In the genomic region with DNA sequence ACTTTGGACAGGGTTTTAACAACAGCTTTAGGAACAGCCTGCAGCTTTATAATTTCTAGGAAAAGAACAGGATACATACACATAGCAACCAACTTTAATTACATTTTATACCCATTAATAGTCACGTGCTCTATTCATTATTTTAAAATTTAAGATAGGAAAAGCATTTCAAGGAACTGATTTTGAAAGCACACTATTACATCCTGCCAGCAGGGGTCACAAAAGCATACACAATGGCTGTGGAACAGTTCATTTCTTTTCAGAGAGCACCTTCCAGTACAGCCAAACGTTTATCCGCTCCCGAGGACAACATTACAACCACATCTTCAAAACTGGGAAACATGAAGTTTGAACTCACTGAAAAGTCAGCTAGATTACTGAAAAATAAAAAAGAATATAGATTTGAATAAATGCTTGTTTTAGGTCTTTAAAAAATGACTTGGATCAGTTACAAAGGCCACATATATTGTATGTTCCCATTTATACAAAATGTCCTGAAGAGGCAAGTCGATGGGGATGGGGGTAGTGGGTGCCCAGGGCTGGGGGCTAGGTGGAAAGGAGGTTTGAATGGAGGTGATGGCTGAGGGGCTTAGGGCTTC, we compare ENCODE assay signal across 9 cellular contexts.
DNase-seq lines count a peak whose midpoint lies in the region; TF ChIP-seq lines count a peak whose summit lies in the region.
"Had no signal": no experiment of that assay in that cellular context is flagged by ENCODE, and none has a peak within 500 bp of the region (broad histone marks: within the 10 kb centered on the region; RNA-seq: fewer than 3 reads in every experiment).

No MANE protein-coding gene starts in this region.

- no peak overlapping the region for H2AFZ ChIP-seq in SU-DHL-6 (ENCODE audit: low read depth, low read length, severe bottlenecking)

- no peaks in the 10 kb centered on the region for H3K9me2 ChIP-seq in SU-DHL-6 (replicated peaks; ENCODE audit: insufficient read depth, low read length)

- DNase-seq in NCI-H1417 (lab: John Stamatoyannopoulos, UW): peak; percentile 12 to 71 (median 41)
- no peak for DNase-seq in NCI-H1417 treated with DMSO at 0.1 percent for 48 hours (lab: John Stamatoyannopoulos, UW)
- DNase-seq in LNCaP clone FGC (ENCODE audit: low read depth): peak; percentile 30
- DNase-seq in effector CD8-positive, alpha-beta T cell (lab: John Stamatoyannopoulos, UW): peak; percentile 7
- peak; percentile 48 for DNase-seq in midbrain (lab: John Stamatoyannopoulos, UW)
- no peak for DNase-seq in uterus
- DNase-seq in ecto neural progenitor cell (ENCODE audit: low spot score): no peak

- no peak overlapping the region for H3K4me2 ChIP-seq in SU-DHL-6 (ENCODE audit: low read depth, low read length, poor library complexity, severe bottlenecking)
- H3K4me2 ChIP-seq: BLaER1 treated with 17β-estradiol and CSF1 and Interleukin-3, amounts not matched to agents 10 nM and 100 nM had no signal

- TF ChIP-seq CTCF in LNCaP clone FGC (IDR thresholded peaks at IDR 0.05; ENCODE audit: control insufficient read depth, extremely low read depth, insufficient read depth) (peak; percentile 66), SU-DHL-6 (IDR thresholded peaks at IDR 0.05; ENCODE audit: insufficient read depth, low read length, poor library complexity, severe bottlenecking) (peak; percentile 90), uterus (IDR thresholded peaks at IDR 0.05) (peak; percentile 36 to 67 (median 64))

- H3K9ac ChIP-seq in SU-DHL-6 (ENCODE audit: low read length): no peak overlapping the region
- H3K9ac ChIP-seq: BLaER1 treated with 17β-estradiol and CSF1 and Interleukin-3, amounts not matched to agents 10 nM and 100 nM had no signal

- H3F3A ChIP-seq in SU-DHL-6 (ENCODE audit: insufficient read depth): no peaks in the 10 kb centered on the region

- H3K79me2 ChIP-seq in SU-DHL-6 (ENCODE audit: insufficient read depth, low read length): no peaks in the 10 kb centered on the region

- intact Hi-C loops in uterus (cut with DNase I; ENCODE audit: low total_unique reads): no loop called here

- H3K27me3 ChIP-seq in SU-DHL-6 (ENCODE audit: low read length): no peaks in the 10 kb centered on the region
- peaks cover 0 to 23% of the 10 kb centered on the region in 2 donors for H3K27me3 ChIP-seq in uterus

- H3K9me3 ChIP-seq in SU-DHL-6 (ENCODE audit: insufficient read depth, low read length) (no peaks in the 10 kb centered on the region), uterus (no peaks in the 10 kb centered on the region)
- H3K9me3 ChIP-seq: BLaER1 treated with 17β-estradiol and CSF1 and Interleukin-3, amounts not matched to agents 10 nM and 100 nM had no signal

- no peak for TF ChIP-seq POLR2A in uterus (IDR thresholded peaks at IDR 0.05)

- no peak overlapping the region for H3K27ac ChIP-seq in SU-DHL-6 (ENCODE audit: low read depth, low read length)
- H3K27ac ChIP-seq in uterus: no peak overlapping the region
- H3K27ac ChIP-seq: BLaER1 treated with 17β-estradiol and CSF1 and Interleukin-3, amounts not matched to agents 10 nM and 100 nM had no signal

- H3K4me1 ChIP-seq in uterus: no peaks in the 10 kb centered on the region

- H3K36me3 ChIP-seq in SU-DHL-6 (ENCODE audit: low read length): no peaks in the 10 kb centered on the region
- no peaks in the 10 kb centered on the region for H3K36me3 ChIP-seq in uterus
- H3K36me3 ChIP-seq: BLaER1 treated with 17β-estradiol and CSF1 and Interleukin-3, amounts not matched to agents 10 nM and 100 nM had no signal

- no peak overlapping the region for H3K4me3 ChIP-seq in LNCaP clone FGC (ENCODE audit: low read depth, low read length)
- H3K4me3 ChIP-seq in SU-DHL-6 (ENCODE audit: insufficient read depth, low read length, poor library complexity, severe bottlenecking): no peak overlapping the region
- H3K4me3 ChIP-seq in uterus: no peak overlapping the region
- H3K4me3 ChIP-seq: BLaER1 treated with 17β-estradiol and CSF1 and Interleukin-3, amounts not matched to agents 10 nM and 100 nM had no signal

- no peaks in the 10 kb centered on the region; the same call in 1 of the 2 replicates for H4K20me1 ChIP-seq in SU-DHL-6 (ENCODE audit: low read depth, low read length)
- H4K20me1 ChIP-seq: BLaER1 treated with 17β-estradiol and CSF1 and Interleukin-3, amounts not matched to agents 10 nM and 100 nM had no signal

Comparison
In these comparisons a context has a peak if more than half of its experiments do, and no peak if none do; other contexts are left out.
1. DNase-seq: peak in NCI-H1417 (3 of 3), LNCaP clone FGC (single experiment), effector CD8-positive, alpha-beta T cell (single experiment) and midbrain (single experiment); none in NCI-H1417 treated with DMSO at 0.1 percent for 48 hours (single experiment), uterus (0 of 2) and ecto neural progenitor cell (single experiment).
2. Peak in every context shown above with its lines, with median percentiles within 50 percentile points of each other: CTCF ChIP-seq.